In genomic region chr10:63666836-63667383, GRCh38 we compare ENCODE assay signal across 1 cellular context.
TF ChIP-seq lines count a peak whose summit lies in the region.

No MANE protein-coding gene starts in this region.

TF ChIP-seq in SK-N-SH, 30 proteins besides CTCF, POLR2A, EP300 and RAD21 (continued from another document):
- TF ChIP-seq, protein P1, sequence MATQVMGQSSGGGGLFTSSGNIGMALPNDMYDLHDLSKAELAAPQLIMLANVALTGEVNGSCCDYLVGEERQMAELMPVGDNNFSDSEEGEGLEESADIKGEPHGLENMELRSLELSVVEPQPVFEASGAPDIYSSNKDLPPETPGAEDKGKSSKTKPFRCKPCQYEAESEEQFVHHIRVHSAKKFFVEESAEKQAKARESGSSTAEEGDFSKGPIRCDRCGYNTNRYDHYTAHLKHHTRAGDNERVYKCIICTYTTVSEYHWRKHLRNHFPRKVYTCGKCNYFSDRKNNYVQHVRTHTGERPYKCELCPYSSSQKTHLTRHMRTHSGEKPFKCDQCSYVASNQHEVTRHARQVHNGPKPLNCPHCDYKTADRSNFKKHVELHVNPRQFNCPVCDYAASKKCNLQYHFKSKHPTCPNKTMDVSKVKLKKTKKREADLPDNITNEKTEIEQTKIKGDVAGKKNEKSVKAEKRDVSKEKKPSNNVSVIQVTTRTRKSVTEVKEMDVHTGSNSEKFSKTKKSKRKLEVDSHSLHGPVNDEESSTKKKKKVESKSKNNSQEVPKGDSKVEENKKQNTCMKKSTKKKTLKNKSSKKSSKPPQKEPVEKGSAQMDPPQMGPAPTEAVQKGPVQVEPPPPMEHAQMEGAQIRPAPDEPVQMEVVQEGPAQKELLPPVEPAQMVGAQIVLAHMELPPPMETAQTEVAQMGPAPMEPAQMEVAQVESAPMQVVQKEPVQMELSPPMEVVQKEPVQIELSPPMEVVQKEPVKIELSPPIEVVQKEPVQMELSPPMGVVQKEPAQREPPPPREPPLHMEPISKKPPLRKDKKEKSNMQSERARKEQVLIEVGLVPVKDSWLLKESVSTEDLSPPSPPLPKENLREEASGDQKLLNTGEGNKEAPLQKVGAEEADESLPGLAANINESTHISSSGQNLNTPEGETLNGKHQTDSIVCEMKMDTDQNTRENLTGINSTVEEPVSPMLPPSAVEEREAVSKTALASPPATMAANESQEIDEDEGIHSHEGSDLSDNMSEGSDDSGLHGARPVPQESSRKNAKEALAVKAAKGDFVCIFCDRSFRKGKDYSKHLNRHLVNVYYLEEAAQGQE (IDR thresholded peaks at IDR 0.05; ENCODE audit: low read depth, low read length): no peak
- peak; percentile 54; the same call in 1 of the 2 replicates for TF ChIP-seq MEF2A (IDR thresholded peaks at IDR 0.05; ENCODE audit: borderline replicate concordance, low read depth)
- no peak for TF ChIP-seq FOXM1 (IDR thresholded peaks at IDR 0.05; ENCODE audit: low read depth)
- TF ChIP-seq TAF1 (IDR thresholded peaks at IDR 0.05; ENCODE audit: borderline replicate concordance, low read depth, low read length): no peak
- peak; percentile 79 for TF ChIP-seq TCF12 (IDR thresholded peaks at IDR 0.05)
- no peak for TF ChIP-seq MXI1 (IDR thresholded peaks at IDR 0.05; ENCODE audit: low read depth, low read length)
- TF ChIP-seq FOXJ3 (CRISPR knock-in tag; IDR thresholded peaks at IDR 0.05): no peak
- TF ChIP-seq NFIC (IDR thresholded peaks at IDR 0.05; ENCODE audit: borderline replicate concordance): peak; percentile 91
- TF ChIP-seq JUND (IDR thresholded peaks at IDR 0.05): peak; percentile 69
- TF ChIP-seq, protein P2, sequence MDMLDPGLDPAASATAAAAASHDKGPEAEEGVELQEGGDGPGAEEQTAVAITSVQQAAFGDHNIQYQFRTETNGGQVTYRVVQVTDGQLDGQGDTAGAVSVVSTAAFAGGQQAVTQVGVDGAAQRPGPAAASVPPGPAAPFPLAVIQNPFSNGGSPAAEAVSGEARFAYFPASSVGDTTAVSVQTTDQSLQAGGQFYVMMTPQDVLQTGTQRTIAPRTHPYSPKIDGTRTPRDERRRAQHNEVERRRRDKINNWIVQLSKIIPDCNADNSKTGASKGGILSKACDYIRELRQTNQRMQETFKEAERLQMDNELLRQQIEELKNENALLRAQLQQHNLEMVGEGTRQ (IDR thresholded peaks at IDR 0.05; ENCODE audit: borderline replicate concordance, low read depth, low read length): no peak
- TF ChIP-seq NRF1 (IDR thresholded peaks at IDR 0.05; ENCODE audit: low read depth, low read length): no peak
- TF ChIP-seq, protein P3, sequence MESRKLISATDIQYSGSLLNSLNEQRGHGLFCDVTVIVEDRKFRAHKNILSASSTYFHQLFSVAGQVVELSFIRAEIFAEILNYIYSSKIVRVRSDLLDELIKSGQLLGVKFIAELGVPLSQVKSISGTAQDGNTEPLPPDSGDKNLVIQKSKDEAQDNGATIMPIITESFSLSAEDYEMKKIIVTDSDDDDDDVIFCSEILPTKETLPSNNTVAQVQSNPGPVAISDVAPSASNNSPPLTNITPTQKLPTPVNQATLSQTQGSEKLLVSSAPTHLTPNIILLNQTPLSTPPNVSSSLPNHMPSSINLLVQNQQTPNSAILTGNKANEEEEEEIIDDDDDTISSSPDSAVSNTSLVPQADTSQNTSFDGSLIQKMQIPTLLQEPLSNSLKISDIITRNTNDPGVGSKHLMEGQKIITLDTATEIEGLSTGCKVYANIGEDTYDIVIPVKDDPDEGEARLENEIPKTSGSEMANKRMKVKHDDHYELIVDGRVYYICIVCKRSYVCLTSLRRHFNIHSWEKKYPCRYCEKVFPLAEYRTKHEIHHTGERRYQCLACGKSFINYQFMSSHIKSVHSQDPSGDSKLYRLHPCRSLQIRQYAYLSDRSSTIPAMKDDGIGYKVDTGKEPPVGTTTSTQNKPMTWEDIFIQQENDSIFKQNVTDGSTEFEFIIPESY (IDR thresholded peaks at IDR 0.05; ENCODE audit: borderline replicate concordance, low read depth): no peak
- no peak for TF ChIP-seq GABPA (IDR thresholded peaks at IDR 0.05; ENCODE audit: low read depth)
- no peak for TF ChIP-seq RFX5 (IDR thresholded peaks at IDR 0.05; ENCODE audit: low read length)
- no peak for TF ChIP-seq TEAD4 (IDR thresholded peaks at IDR 0.05; ENCODE audit: borderline replicate concordance, insufficient read depth)
- no peak for TF ChIP-seq EZH2phosphoT487 (IDR thresholded peaks at IDR 0.05; ENCODE audit: borderline replicate concordance, low read depth)
- TF ChIP-seq PBX3 (IDR thresholded peaks at IDR 0.05): peak; percentile 53
- TF ChIP-seq MAX (IDR thresholded peaks at IDR 0.05; ENCODE audit: low read depth): 0 out of 2 replicates have a peak, but pooled peaks have one; percentile 28
- TF ChIP-seq, protein P4, sequence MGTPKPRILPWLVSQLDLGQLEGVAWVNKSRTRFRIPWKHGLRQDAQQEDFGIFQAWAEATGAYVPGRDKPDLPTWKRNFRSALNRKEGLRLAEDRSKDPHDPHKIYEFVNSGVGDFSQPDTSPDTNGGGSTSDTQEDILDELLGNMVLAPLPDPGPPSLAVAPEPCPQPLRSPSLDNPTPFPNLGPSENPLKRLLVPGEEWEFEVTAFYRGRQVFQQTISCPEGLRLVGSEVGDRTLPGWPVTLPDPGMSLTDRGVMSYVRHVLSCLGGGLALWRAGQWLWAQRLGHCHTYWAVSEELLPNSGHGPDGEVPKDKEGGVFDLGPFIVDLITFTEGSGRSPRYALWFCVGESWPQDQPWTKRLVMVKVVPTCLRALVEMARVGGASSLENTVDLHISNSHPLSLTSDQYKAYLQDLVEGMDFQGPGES (IDR thresholded peaks at IDR 0.05; ENCODE audit: low read depth, low read length): no peak
- no peak for TF ChIP-seq SMC3 (IDR thresholded peaks at IDR 0.05; ENCODE audit: low read depth, low read length)
